Comparison of ENCODE assay signal across 2 cellular contexts in the genomic region with DNA sequence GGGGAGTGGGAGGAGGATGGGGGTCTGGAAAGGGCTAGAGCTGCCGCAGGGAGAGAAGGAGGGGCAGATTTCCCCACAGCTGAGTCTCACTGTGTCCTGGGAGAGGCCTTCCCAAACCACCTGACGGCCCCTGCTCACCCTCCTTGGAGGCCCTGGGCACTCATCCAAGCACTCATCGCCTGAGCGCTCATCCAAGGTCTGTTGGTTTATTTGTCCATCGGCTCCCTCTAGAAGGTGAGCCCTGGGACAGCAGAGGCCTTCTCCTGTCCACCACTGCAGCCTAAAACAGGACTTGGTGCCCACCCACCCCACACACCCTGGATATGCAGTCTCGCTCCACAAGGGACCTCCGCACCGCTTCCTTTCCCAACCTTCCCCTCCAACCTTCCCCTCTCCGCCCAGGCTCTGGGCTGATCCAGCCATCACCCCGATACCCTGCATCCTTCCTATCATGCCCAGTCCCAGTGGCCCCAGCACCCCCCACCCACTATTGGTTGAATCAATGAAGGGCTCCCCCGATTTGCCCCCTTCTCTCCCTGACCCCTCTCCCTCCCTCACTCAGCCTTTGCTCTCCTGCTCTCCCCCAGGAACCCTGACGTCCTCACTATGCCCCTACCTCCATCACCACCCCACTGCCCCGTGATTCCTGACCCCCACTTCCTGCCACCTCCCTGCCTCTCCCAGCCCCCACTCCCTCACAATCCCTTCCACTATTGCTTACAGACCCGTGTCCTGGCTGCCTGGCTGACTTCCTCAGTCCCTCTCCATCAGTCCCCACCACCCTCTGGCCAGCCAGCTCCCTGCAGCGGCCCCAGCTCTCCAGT.
TF ChIP-seq lines count a peak whose summit lies in the region.

No MANE protein-coding gene starts in this region.

TF ChIP-seq in A549, 52 proteins besides CTCF, POLR2A, EP300 and RAD21:
- TF ChIP-seq CBX8 (IDR thresholded peaks at IDR 0.05) (no peak), MAX (IDR thresholded peaks at IDR 0.05) (no peak), PBX3 (IDR thresholded peaks at IDR 0.05) (no peak), EHMT2 (IDR thresholded peaks at IDR 0.05; ENCODE audit: low read depth) (no peak), HOXA7 (CRISPR knock-in tag; IDR thresholded peaks at IDR 0.05) (no peak), REST (IDR thresholded peaks at IDR 0.05) (no peak), HOXB5 (CRISPR knock-in tag; IDR thresholded peaks at IDR 0.05) (no peak), EHF (CRISPR knock-in tag; IDR thresholded peaks at IDR 0.05) (no peak)

TF ChIP-seq in H1, 55 proteins besides CTCF, POLR2A, EP300 and RAD21:
- TF ChIP-seq RFX5 (IDR thresholded peaks at IDR 0.05; ENCODE audit: borderline replicate concordance, low read depth, low read length), result no peak
- TF ChIP-seq KDM5A (IDR thresholded peaks at IDR 0.05; ENCODE audit: low read length), result no peak
- no peak for TF ChIP-seq SIRT6 (IDR thresholded peaks at IDR 0.05; ENCODE audit: low read length)
- TF ChIP-seq, protein P1, sequence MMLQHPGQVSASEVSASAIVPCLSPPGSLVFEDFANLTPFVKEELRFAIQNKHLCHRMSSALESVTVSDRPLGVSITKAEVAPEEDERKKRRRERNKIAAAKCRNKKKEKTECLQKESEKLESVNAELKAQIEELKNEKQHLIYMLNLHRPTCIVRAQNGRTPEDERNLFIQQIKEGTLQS (IDR thresholded peaks at IDR 0.05; ENCODE audit: insufficient read depth, low read depth, low read length), result no peak
- TF ChIP-seq JUN (IDR thresholded peaks at IDR 0.05; ENCODE audit: low read depth, low read length), result no peak
